ENCODE assay signal across 14 cellular contexts in genomic region chr22:44391481-44392445, GRCh38.
DNase-seq lines count a peak whose midpoint lies in the region; ATAC-seq, FAIRE-seq and TF ChIP-seq lines count a peak whose summit lies in the region.
"Had no signal": no experiment of that assay in that cellular context is flagged by ENCODE, and none has a peak within 500 bp of the region (broad histone marks: within the 10 kb centered on the region; RNA-seq: fewer than 3 reads in every experiment).

No MANE protein-coding gene starts in this region.

- CTCF ChIA-PET in H1 (lab: Charles Lee; ENCODE audit: partially characterized antibody): interaction anchor here (1.5 kb wide), 1 partner anchor 53 kb away, joined by 3 read pairs; no protein-coding TSS in a partner anchor

- H3K14ac ChIP-seq in H1 (ENCODE audit: insufficient read length) (no peak overlapping the region), neuronal stem cell (ENCODE audit: low read length) (no peak overlapping the region)

- H3K36me3 ChIP-seq in H1 (ENCODE audit: control insufficient read depth in 2 of 4, insufficient read depth in 4 of 4, low read length in 3 of 4): no peaks in the 10 kb centered on the region
- H3K36me3 ChIP-seq in neuronal stem cell (replicated peaks in 1 of 2; ENCODE audit: control insufficient read depth in 2 of 2, insufficient read depth in 2 of 2, low read length in 2 of 2): no peaks in the 10 kb centered on the region
- H3K36me3 ChIP-seq: breast epithelium had no signal

- H4K5ac ChIP-seq in H1 (ENCODE audit: insufficient read length, low read depth, low read length): no peak overlapping the region

- no peak for TF ChIP-seq POLR2A in H1 (IDR thresholded peaks at IDR 0.05; ENCODE audit: control extremely low read depth in 1 of 2, low read depth in 2 of 2, low read length in 2 of 2)

- DNase-seq in DMS153 (lab: John Stamatoyannopoulos, UW) (peak; percentile 73), NCI-H1105 (lab: John Stamatoyannopoulos, UW) (peak; percentile 27), H1 (ENCODE audit: low read depth in 1 of 2, low spot score in 2 of 2) (peak in 1 of 2 experiments; percentile 45), neuronal stem cell (ENCODE audit: low spot score) (no peak)
- no peak for DNase-seq in stimulated activated CD4-positive, alpha-beta T cell treated with anti-CD3 and anti-CD28 coated beads, Interleukin-15, amount 100 ng/mL, for 24 hours
- DNase-seq in stimulated activated CD4-positive, alpha-beta T cell treated with anti-CD3 and anti-CD28 coated beads, Interleukin-2, amount 100 ng/mL, for 24 hours: no peak
- DNase-seq: activated naive CD4-positive, alpha-beta T cell treated with anti-CD3 and anti-CD28 coated beads for 36 hours; C1 segment of cervical spinal cord; effector memory CD8-positive, alpha-beta T cell; NCI-H2171 had no signal

- peaks cover 0 to 6% (median 2%) of the 10 kb centered on the region in 4 experiments; a peak in 5 of 7 replicates for H3K4me1 ChIP-seq in H1 (replicated peaks in 1 of 4; ENCODE audit: control insufficient read depth in 3 of 4, insufficient read depth in 4 of 4, low read length in 3 of 4)
- no peaks in the 10 kb centered on the region for H3K4me1 ChIP-seq in neuronal stem cell (ENCODE audit: control insufficient read depth in 2 of 2, insufficient read depth in 1 of 2, low read depth in 1 of 2, low read length in 2 of 2)
- H3K4me1 ChIP-seq: breast epithelium had no signal

- H4K91ac ChIP-seq in H1 (replicated peaks; ENCODE audit: insufficient read length, low read length): no peak overlapping the region
- H4K91ac ChIP-seq in neuronal stem cell (ENCODE audit: low read depth, low read length, poor library complexity): no peak overlapping the region

- H2BK15ac ChIP-seq in H1 (ENCODE audit: low read length) (no peak overlapping the region), neuronal stem cell (ENCODE audit: low read length) (peak overlapping the region; percentile 68)

- H3K9ac ChIP-seq in H1 (replicated peaks in 1 of 4; ENCODE audit: extremely low read depth in 1 of 4, low read depth in 3 of 4, low read length in 3 of 4) (no peak overlapping the region), neuronal stem cell (ENCODE audit: low read depth, low read length, poor library complexity) (no peak overlapping the region)

- H3K79me1 ChIP-seq in H1 (ENCODE audit: low read depth, low read length) (no peaks in the 10 kb centered on the region), neuronal stem cell (ENCODE audit: low read depth, low read length) (no peaks in the 10 kb centered on the region)

- TF ChIP-seq RAD21 in H1 (IDR thresholded peaks at IDR 0.05 in 1 of 2, conservative IDR thresholded peaks at IDR 0.05 in 1 of 2; ENCODE audit: low read depth in 2 of 2, low read length in 2 of 2): no peak

- H3K4me3 ChIP-seq in H1 (ENCODE audit: extremely low read depth in 1 of 4, insufficient read depth in 2 of 4, low read depth in 3 of 4, low read length in 4 of 4) (no peak overlapping the region), neuronal stem cell (ENCODE audit: low read length in 2 of 2) (no peak overlapping the region)
- H3K4me3 ChIP-seq: breast epithelium, GM12878 had no signal

- TF ChIP-seq EP300 in H1 (IDR thresholded peaks at IDR 0.05; ENCODE audit: borderline replicate concordance in 1 of 2, low read depth in 2 of 2, low read length in 2 of 2): no peak

- H3K23ac ChIP-seq in H1 (ENCODE audit: insufficient read length) (no peak overlapping the region), neuronal stem cell (ENCODE audit: low read depth, low read length, poor library complexity) (peak overlapping the region; percentile 61)

- H4K8ac ChIP-seq in H1 (ENCODE audit: extremely low read depth, insufficient read depth, low read length) (peak overlapping the region; percentile 53), neuronal stem cell (ENCODE audit: low read depth, low read length) (no peak overlapping the region)

- 0 out of 2 replicates have a peak overlapping the region, but pooled peaks have one; percentile 50 for H2BK12ac ChIP-seq in H1 (ENCODE audit: low read depth, low read length)
- no peak overlapping the region for H2BK12ac ChIP-seq in neuronal stem cell (ENCODE audit: low read length)

- no peak overlapping the region; the same call in 1 of the 2 replicates for H3K18ac ChIP-seq in H1 (ENCODE audit: extremely low read depth, low read length)
- peak overlapping the region; percentile 40 for H3K18ac ChIP-seq in neuronal stem cell (ENCODE audit: low read length)

- H3K27ac ChIP-seq in H1 (ENCODE audit: low read depth, low read length) (no peak overlapping the region), neuronal stem cell (replicated peaks; ENCODE audit: low read length) (no peak overlapping the region)
- H3K27ac ChIP-seq: breast epithelium had no signal

- POLR2A ChIA-PET in H1 (lab: Charles Lee; ENCODE audit: partially characterized antibody): no interaction called here

- H3K27me3 ChIP-seq in H1 (replicated peaks in 1 of 4; ENCODE audit: control insufficient read depth in 3 of 4, extremely low read depth in 1 of 4, insufficient read depth in 3 of 4, low read length in 3 of 4) (peaks cover 0 to 2% (median 0%) of the 10 kb centered on the region in 4 experiments; a peak in 1 of 7 replicates), neuronal stem cell (ENCODE audit: control insufficient read depth in 3 of 3, insufficient read depth in 3 of 3, low read depth in 1 of 3, low read length in 3 of 3) (peaks cover 0 to 41% (median 0%) of the 10 kb centered on the region in 3 experiments)

- peak; percentile 60 for FAIRE-seq in H1 (lab: Jason Lieb, UNC)
- FAIRE-seq: GM12878 had no signal

- H3K9me3 ChIP-seq in H1 (ENCODE audit: insufficient read depth in 2 of 2, low read depth in 1 of 2, low read length in 1 of 2) (no peaks in the 10 kb centered on the region), neuronal stem cell (replicated peaks in 1 of 2; ENCODE audit: control insufficient read depth in 2 of 2, insufficient read depth in 1 of 2, low read depth in 1 of 2, low read length in 2 of 2) (no peaks in the 10 kb centered on the region)
- H3K9me3 ChIP-seq: breast epithelium had no signal

- 80% methylated on average over 19 of the region's 23 CpGs; no CpG with 5 or more reads in 1 of the 2 experiments for WGBS in H1 (ENCODE audit: extremely low coverage in 1 of 2, insufficient coverage in 1 of 2, insufficient read length in 1 of 2, insufficient replicate concordance in 2 of 2, low coverage in 1 of 2, low lambda C conversion rate in 2 of 2, missing lambda C conversion rate in 1 of 2), 2 experiments
- WGBS in neuronal stem cell (ENCODE audit: extremely low coverage in 2 of 2, insufficient read length in 2 of 2, insufficient replicate concordance in 1 of 2), 2 donors: no CpG with 5 or more reads among the region's 23 CpGs

- H4K20me1 ChIP-seq in H1 (replicated peaks in 1 of 2; ENCODE audit: control insufficient read depth in 1 of 2, insufficient read depth in 2 of 2, low read length in 2 of 2): no peaks in the 10 kb centered on the region

- no peak overlapping the region for H2AK5ac ChIP-seq in H1 (ENCODE audit: low read depth, low read length)
- H2AK5ac ChIP-seq in neuronal stem cell (ENCODE audit: low read depth, low read length): peak overlapping the region; percentile 30

- no peaks in the 10 kb centered on the region for H3K23me2 ChIP-seq in H1 (ENCODE audit: low read depth, low read length)

- TF ChIP-seq CTCF in H1 (IDR thresholded peaks at IDR 0.05; ENCODE audit: control extremely low read depth in 1 of 3, insufficient read depth in 1 of 3, low read depth in 1 of 3, low read length in 3 of 3): no peak

- ATAC-seq in HG02870 (IDR thresholded peaks at IDR 0.05; ENCODE audit: unreplicated experiment): no peak
- ATAC-seq: effector memory CD8-positive, alpha-beta T cell; GM12878; SK-N-SH treated with all-trans-retinoic acid at 6 μM for 48 hours had no signal

- H2AFZ ChIP-seq in H1 (ENCODE audit: low read length) (no peak overlapping the region), neuronal stem cell (ENCODE audit: low read length) (no peak overlapping the region)

- H3K56ac ChIP-seq in H1 (replicated peaks; ENCODE audit: insufficient read length, low read depth, low read length): no peak overlapping the region

- no peak overlapping the region for H3K4ac ChIP-seq in H1 (replicated peaks; ENCODE audit: insufficient read length, low read depth, low read length)
- no peak overlapping the region for H3K4ac ChIP-seq in neuronal stem cell (ENCODE audit: low read length)

- H2BK5ac ChIP-seq in H1 (ENCODE audit: low read depth, low read length): 0 out of 2 replicates have a peak overlapping the region, but pooled peaks have one; percentile 44
- no peak overlapping the region for H2BK5ac ChIP-seq in neuronal stem cell (ENCODE audit: low read length)

- H2BK20ac ChIP-seq in H1 (ENCODE audit: low read length): no peak overlapping the region

- H3K4me2 ChIP-seq in H1 (ENCODE audit: insufficient read depth in 1 of 2, low read depth in 2 of 2, low read length in 2 of 2) (no peak overlapping the region), neuronal stem cell (ENCODE audit: insufficient read depth, low read length, poor library complexity, severe bottlenecking) (no peak overlapping the region)

- H2BK120ac ChIP-seq in H1 (replicated peaks; ENCODE audit: low read depth, low read length) (no peak overlapping the region), neuronal stem cell (ENCODE audit: low read depth, low read length) (no peak overlapping the region)

- H3K79me2 ChIP-seq in H1 (ENCODE audit: control insufficient read depth in 1 of 2, insufficient read depth in 2 of 2, low read length in 2 of 2): no peaks in the 10 kb centered on the region

TF ChIP-seq in H1, 55 proteins besides CTCF, POLR2A, EP300 and RAD21 (continues in another document):
- no peak for TF ChIP-seq CBX5 (IDR thresholded peaks at IDR 0.05; ENCODE audit: low read depth, low read length)
- TF ChIP-seq KDM1A (IDR thresholded peaks at IDR 0.05; ENCODE audit: borderline replicate concordance, low read length): peak; percentile 51; the same call in 1 of the 2 replicates
- no peak for TF ChIP-seq ATF3 (IDR thresholded peaks at IDR 0.05; ENCODE audit: insufficient read depth, low read depth, low read length)
- no peak for TF ChIP-seq TBP (IDR thresholded peaks at IDR 0.05; ENCODE audit: low read depth, low read length)
- no peak for TF ChIP-seq SRF (IDR thresholded peaks at IDR 0.05; ENCODE audit: low read depth, low read length)
- no peak for TF ChIP-seq RFX5 (IDR thresholded peaks at IDR 0.05; ENCODE audit: borderline replicate concordance, low read depth, low read length)
- TF ChIP-seq SIRT6 (IDR thresholded peaks at IDR 0.05; ENCODE audit: low read length): no peak
- no peak for TF ChIP-seq CEBPB (IDR thresholded peaks at IDR 0.05; ENCODE audit: low read depth, low read length)
- TF ChIP-seq SUZ12 (IDR thresholded peaks at IDR 0.05; ENCODE audit: low read length): no peak
- TF ChIP-seq SIX5 (IDR thresholded peaks at IDR 0.05; ENCODE audit: low read depth, low read length): no peak
- TF ChIP-seq NANOG (IDR thresholded peaks at IDR 0.05; ENCODE audit: insufficient read depth, low read depth, low read length, poor library complexity, severe bottlenecking): no peak
- no peak for TF ChIP-seq POU5F1 (IDR thresholded peaks at IDR 0.05; ENCODE audit: low read depth, low read length)

Comparison
In these comparisons a context has a peak if more than half of its experiments do, and no peak if none do; other contexts are left out.
1. DNase-seq: peak in DMS153 (single experiment) and NCI-H1105 (single experiment); none in neuronal stem cell (single experiment), stimulated activated CD4-positive, alpha-beta T cell treated with anti-CD3 and anti-CD28 coated beads, Interleukin-15, amount 100 ng/mL, for 24 hours (single experiment) and stimulated activated CD4-positive, alpha-beta T cell treated with anti-CD3 and anti-CD28 coated beads, Interleukin-2, amount 100 ng/mL, for 24 hours (0 of 2).